Comparison of ENCODE assay signal across 17 cellular contexts in the genomic region with DNA sequence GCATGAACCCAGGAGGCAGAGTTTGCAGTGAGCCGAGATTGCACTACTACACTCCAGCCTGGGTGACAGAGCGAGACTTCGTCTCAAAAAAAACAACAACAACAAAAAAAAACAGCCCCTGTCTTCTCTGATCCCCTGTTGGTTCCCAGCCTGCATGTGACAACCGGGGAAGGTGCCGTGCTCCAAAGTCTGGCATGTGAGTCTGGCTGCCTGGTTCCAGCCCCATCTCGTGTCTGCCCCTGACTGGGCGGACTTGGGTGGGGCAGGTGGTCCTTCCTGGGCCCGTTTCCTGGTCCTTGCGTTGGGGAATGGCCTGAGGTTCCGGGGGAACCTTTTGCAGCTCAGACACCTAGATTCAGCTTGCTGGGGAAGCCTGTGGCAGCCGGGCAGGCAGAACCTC. TPM values are rescaled to one million over a fixed set of nuclear protein-coding genes. Genes with fewer than 3 reads are reported as not detected.
DNase-seq lines count a peak whose midpoint lies in the region; ATAC-seq and TF ChIP-seq lines count a peak whose summit lies in the region.
"Had no signal": no experiment of that assay in that cellular context is flagged by ENCODE, and none has a peak within 500 bp of the region (broad histone marks: within the 10 kb centered on the region; RNA-seq: fewer than 3 reads in every experiment).

No MANE protein-coding gene starts in this region.

- no peak for TF ChIP-seq CTCF in cardiac muscle cell (IDR thresholded peaks at IDR 0.05; ENCODE audit: low read depth, low read length)
- TF ChIP-seq CTCF in upper lobe of left lung (IDR thresholded peaks at IDR 0.05), result no peak

- H3K9me3 ChIP-seq in cardiac muscle cell (ENCODE audit: low read depth) (no peaks in the 10 kb centered on the region), upper lobe of left lung (no peaks in the 10 kb centered on the region)
- no peaks in the 10 kb centered on the region for H3K9me3 ChIP-seq in naive thymus-derived CD4-positive, alpha-beta T cell (ENCODE audit: control insufficient read depth in 2 of 3, low read length in 3 of 3)
- H3K9me3 ChIP-seq: Peyer's patch had no signal

- DNase-seq in cardiac muscle cell (ENCODE audit: low read depth in 1 of 2, low spot score in 1 of 2), result no peak
- no peak for DNase-seq in cardiac septum (ENCODE audit: low spot score)
- DNase-seq in caudate nucleus (lab: John Stamatoyannopoulos, UW), result no peak
- DNase-seq in naive thymus-derived CD4-positive, alpha-beta T cell, result no peak
- DNase-seq in upper lobe of left lung, result no peak
- DNase-seq in NOMO-1 (lab: John Stamatoyannopoulos, UW; ENCODE audit: unreplicated experiment in 2 of 2), result no peak
- no peak for DNase-seq in activated T-cell treated with anti-CD3 and anti-CD28 coated beads for 4 hours
- DNase-seq: central memory CD4-positive, alpha-beta T cell; NCI-H1092 treated with DMSO at 0.1 percent for 48 hours; NCI-H748 treated with DMSO at 0.1 percent for 48 hours; Peyer's patch; stimulated activated CD4-positive, alpha-beta T cell treated with anti-CD3 and anti-CD28 coated beads, Interleukin-15, amount 100 ng/mL, for 24 hours had no signal

- CTCF ChIA-PET in naive thymus-derived CD4-positive, alpha-beta T cell (lab: Charles Lee), result interaction anchor here (0.8 to 1.0 kb wide), 2 partner anchors 51 to 257 kb away, joined by 3 read pairs; no protein-coding TSS in a partner anchor

- H3K36me3 ChIP-seq in cardiac muscle cell, result no peaks in the 10 kb centered on the region
- H3K36me3 ChIP-seq in naive thymus-derived CD4-positive, alpha-beta T cell (ENCODE audit: control insufficient read depth in 2 of 3, insufficient read depth in 3 of 3, low read length in 3 of 3), result peaks cover 0 to 36% (median 0%) of the 10 kb centered on the region in 3 experiments
- peaks cover 2 to 35% (median 16%) of the 10 kb centered on the region in 4 donors for H3K36me3 ChIP-seq in upper lobe of left lung

- H3K4me3 Mint-ChIP-seq in naive thymus-derived CD4-positive, alpha-beta T cell, result no peak overlapping the region
- H3K4me3 Mint-ChIP-seq: activated naive CD8-positive, alpha-beta T cell had no signal

- H3K36me3 Mint-ChIP-seq in naive thymus-derived CD4-positive, alpha-beta T cell, result peaks cover 0 to 19% (median 10%) of the 10 kb centered on the region in 5 donors

- WGBS in upper lobe of left lung, 2 donors, result 80 to 93% methylated on average over 6 to 11 of the region's 11 CpGs

- H3K27me3 ChIP-seq in cardiac muscle cell (no peaks in the 10 kb centered on the region), upper lobe of left lung (no peaks in the 10 kb centered on the region)
- no peaks in the 10 kb centered on the region for H3K27me3 ChIP-seq in naive thymus-derived CD4-positive, alpha-beta T cell (ENCODE audit: control insufficient read depth in 2 of 2, insufficient read depth in 2 of 2, low read length in 2 of 2)
- H3K27me3 ChIP-seq: Peyer's patch had no signal

- no peak for TF ChIP-seq POLR2A in upper lobe of left lung (IDR thresholded peaks at IDR 0.05)

- H3K27ac ChIP-seq in cardiac muscle cell, result peak overlapping the region; percentile 98
- peak overlapping the region; percentile 58 for H3K27ac ChIP-seq in caudate nucleus (ENCODE audit: low read depth, low read length)
- peak overlapping the region; percentile 14 for H3K27ac ChIP-seq in naive thymus-derived CD4-positive, alpha-beta T cell (ENCODE audit: low read depth, low read length)
- H3K27ac ChIP-seq in upper lobe of left lung, result peak overlapping the region in 3 of 4 donors; percentile 72 to 83 (median 82)
- H3K27ac ChIP-seq: HL-60, KMS-11 had no signal

- intact Hi-C loops in cardiac septum (cut with DNase I), result loop anchor here (2.0 kb wide), 1 partner anchor 50 kb away; the partner anchor contains the start of gene DNM2
- intact Hi-C loops in naive thymus-derived CD4-positive, alpha-beta T cell (cut with micrococcal nuclease), result no loop called here

- H3K4me1 Mint-ChIP-seq in naive thymus-derived CD4-positive, alpha-beta T cell, result peaks cover 28 to 53% (median 46%) of the 10 kb centered on the region in 7 donors

- H3K4me3 ChIP-seq in cardiac muscle cell (no peak overlapping the region), upper lobe of left lung (no peak overlapping the region)
- H3K4me3 ChIP-seq in naive thymus-derived CD4-positive, alpha-beta T cell (ENCODE audit: low read length), result no peak overlapping the region
- H3K4me3 ChIP-seq: Peyer's patch had no signal

- POLR2A ChIA-PET in naive thymus-derived CD4-positive, alpha-beta T cell (lab: Charles Lee), result interaction anchor here (0.6 to 4.0 kb wide), 3 partner anchors 8 to 51 kb away, joined by 3 to 12 read pairs (median 7); partner anchors contain the start of gene DNM2

- peak overlapping the region in 7 of 9 donors; percentile 34 to 79 (median 51) for H3K27ac Mint-ChIP-seq in naive thymus-derived CD4-positive, alpha-beta T cell

- no peak for ATAC-seq in naive thymus-derived CD4-positive, alpha-beta T cell
- ATAC-seq in upper lobe of left lung (ENCODE audit: low FRiP score in 2 of 2) (no peak), GM19452 (IDR thresholded peaks at IDR 0.05; ENCODE audit: unreplicated experiment) (no peak)
- ATAC-seq: SK-N-SH treated with all-trans-retinoic acid at 6 μM for 48 hours had no signal

- TF ChIP-seq EP300 in upper lobe of left lung (IDR thresholded peaks at IDR 0.05), result no peak

- peaks cover 15% of the 10 kb centered on the region for H3K4me1 ChIP-seq in cardiac muscle cell (ENCODE audit: low read depth)
- peaks cover 12 to 14% of the 10 kb centered on the region in 2 donors for H3K4me1 ChIP-seq in naive thymus-derived CD4-positive, alpha-beta T cell (ENCODE audit: control insufficient read depth in 2 of 2, insufficient read depth in 2 of 2, low read length in 2 of 2)
- H3K4me1 ChIP-seq in upper lobe of left lung, result peaks cover 50 to 70% (median 67%) of the 10 kb centered on the region in 4 donors

- no peaks in the 10 kb centered on the region for H3K27me3 Mint-ChIP-seq in naive thymus-derived CD4-positive, alpha-beta T cell
- H3K27me3 Mint-ChIP-seq: activated naive CD8-positive, alpha-beta T cell had no signal

- no peaks in the 10 kb centered on the region for H3K9me3 Mint-ChIP-seq in naive thymus-derived CD4-positive, alpha-beta T cell

RNA-seq across cellular contexts. Expression of gene DNM2, which starts 50.5 kb away (rescaled TPM):
- 122 and 124 TPM in 2 replicates for total RNA-seq in cardiac muscle cell
- polyA plus RNA-seq in cardiac muscle cell, result 132 and 146 TPM in 2 replicates
- total RNA-seq in cardiac septum, result 138 TPM
- 100 to 1,000 TPM; 238 to 340 (median 269) TPM for total RNA-seq in naive thymus-derived CD4-positive, alpha-beta T cell
- polyA plus RNA-seq in naive thymus-derived CD4-positive, alpha-beta T cell, result 100 to 1,000 TPM in 1 of 2 donors, 10 to 100 TPM in 1; 49.1 to 111 TPM
- 100 to 1,000 TPM; 238 to 744 (median 318) TPM for total RNA-seq in upper lobe of left lung

Comparison
In these comparisons a context has a peak if more than half of its experiments do, and no peak if none do; other contexts are left out.
1. H3K27ac ChIP-seq: peak in every context shown above with its lines; median percentile 98 in cardiac muscle cell; 82 in upper lobe of left lung; 58 in caudate nucleus; 14 in naive thymus-derived CD4-positive, alpha-beta T cell.